8 cellular contexts compared by ENCODE assay signal in the genomic region with DNA sequence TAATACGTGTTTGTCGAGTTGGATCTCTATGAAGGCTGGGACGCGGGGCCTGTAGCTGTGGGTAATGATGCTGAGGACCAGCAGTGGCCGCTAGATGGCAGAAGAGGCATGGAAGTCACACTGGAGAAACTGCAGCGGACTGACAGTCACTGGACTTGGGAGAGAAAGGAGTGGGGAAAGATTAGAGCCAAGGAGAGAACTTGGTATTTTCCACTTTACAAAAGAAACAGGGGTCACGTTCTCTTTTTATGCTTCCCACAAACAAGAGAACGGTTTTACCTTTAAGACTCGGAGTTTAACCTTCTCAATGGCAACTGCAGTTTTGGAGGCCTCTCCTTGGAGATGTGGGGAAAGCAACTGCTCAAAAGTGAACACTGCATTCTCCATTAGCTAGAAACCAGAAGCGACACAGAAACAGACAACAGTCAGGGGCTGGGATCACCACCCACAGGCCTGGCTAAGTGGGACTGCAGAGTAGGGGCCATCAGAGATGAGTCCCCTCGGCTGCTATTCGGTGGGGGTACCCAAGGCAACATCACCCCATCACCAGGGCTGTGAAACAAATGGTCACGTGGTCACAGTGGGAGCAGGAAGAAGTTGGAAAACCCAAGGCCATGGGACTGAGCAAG. TPM values are rescaled to one million over a fixed set of nuclear protein-coding genes. Genes with fewer than 3 reads are reported as not detected.
DNase-seq lines count a peak whose midpoint lies in the region; ATAC-seq and TF ChIP-seq lines count a peak whose summit lies in the region.

No MANE protein-coding gene starts in this region.

- in situ Hi-C loops in mammary epithelial cell (cut with MboI; ENCODE audit: low sequenced_read_pairs in 2 of 2), result loop anchor here (5.0 to 25.0 kb wide), 3 partner anchors 177 to 882 kb away; a partner anchor contains a TSS

- H3K4me1 ChIP-seq in mammary epithelial cell (ENCODE audit: insufficient read depth, low read length), result peaks cover 6% of the 10 kb centered on the region

- no peak overlapping the region for H3K4me3 ChIP-seq in AG04449 (ENCODE audit: low read depth, low read length)
- H3K4me3 ChIP-seq in WI38 (ENCODE audit: low read depth, low read length), result no peak overlapping the region
- H3K4me3 ChIP-seq in mammary epithelial cell (replicated peaks in 1 of 3; ENCODE audit: insufficient read depth in 1 of 3, low read depth in 2 of 3, low read length in 3 of 3), result no peak overlapping the region

- H3K9me3 ChIP-seq in mammary epithelial cell (replicated peaks; ENCODE audit: insufficient read depth, low read length), result no peaks in the 10 kb centered on the region

- no TSS peak for BruUV-seq in mammary epithelial cell (replicated peaks; lab: Mats Ljungman, UMichigan)

- no peak overlapping the region for H3K4me2 ChIP-seq in mammary epithelial cell (ENCODE audit: insufficient read depth, low read depth, low read length)

- DNase-seq in AG04449 (ENCODE audit: low read depth, low spot score), result peak; percentile 36
- peak; percentile 81 for DNase-seq in NCI-H2171 treated with DMSO at 0.1 percent for 48 hours (lab: John Stamatoyannopoulos, UW)
- DNase-seq in mammary epithelial cell, result peak; percentile 70
- DNase-seq in islet precursor cell, result peak; percentile 93
- DNase-seq in stimulated activated CD4-positive, alpha-beta T cell treated with anti-CD3 and anti-CD28 coated beads, Interleukin-15, amount 100 ng/mL, for 1 hour (ENCODE audit: low read depth in 1 of 2, low spot score in 1 of 2), result peak; percentile 59 to 68

- no peaks in the 10 kb centered on the region for H3K27me3 ChIP-seq in mammary epithelial cell (ENCODE audit: insufficient read depth, low read length)

- TF ChIP-seq CTCF in AG04449 (IDR thresholded peaks at IDR 0.05; ENCODE audit: insufficient read depth, low read length, missing control alignments) (peak; percentile 93), WI38 (IDR thresholded peaks at IDR 0.05; ENCODE audit: low read depth, low read length) (peak; percentile 68), mammary epithelial cell (conservative IDR thresholded peaks at IDR 0.05 in 1 of 2, IDR thresholded peaks at IDR 0.05 in 1 of 2; ENCODE audit: extremely low read depth in 1 of 2, insufficient read depth in 1 of 2, low read depth in 1 of 2, low read length in 2 of 2) (peak; percentile 83 to 89)

- no peaks in the 10 kb centered on the region for H4K20me1 ChIP-seq in mammary epithelial cell (ENCODE audit: insufficient read depth, low read length)

- ATAC-seq in GM18868 (IDR thresholded peaks at IDR 0.05; ENCODE audit: unreplicated experiment) (peak; percentile 86), HG03103 (IDR thresholded peaks at IDR 0.05; ENCODE audit: low read depth, unreplicated experiment) (peak; percentile 77)

- H3K27ac ChIP-seq in mammary epithelial cell (ENCODE audit: insufficient read depth, low read depth, low read length), result no peak overlapping the region

- POLR2A ChIA-PET in AG04449 (lab: Yijun Ruan, JAX), result interaction anchor here (1.2 kb wide), 1 partner anchor 168 kb away, joined by 5 read pairs; a partner anchor contains a TSS

- intact Hi-C loops in mammary epithelial cell (cut with micrococcal nuclease), result loop anchor here (1.0 to 10.0 kb wide), 4 partner anchors 167 to 889 kb away; no protein-coding TSS in a partner anchor

- H3K79me2 ChIP-seq in mammary epithelial cell (ENCODE audit: insufficient read depth, low read length), result no peaks in the 10 kb centered on the region

- 20% methylated on average over 11 of the region's 13 CpGs for WGBS in mammary epithelial cell (ENCODE audit: low coverage, missing lambda C conversion rate)

- dilution Hi-C loops in mammary epithelial cell (cut with HindIII; ENCODE audit: low sequenced_read_pairs), result no loop called here

- CTCF ChIA-PET in AG04449 (lab: Yijun Ruan, JAX), result interaction anchor here (0.6 to 12.7 kb wide), 52 partner anchors 9 to 889 kb away, joined by 3 to 650 read pairs (median 4); a partner anchor contains a TSS
- CTCF ChIA-PET in mammary epithelial cell (lab: Charles Lee; ENCODE audit: low non-redundant PET), result interaction anchor here (0.5 to 0.6 kb wide), 2 partner anchors 94 to 149 kb away, joined by 3 to 4 read pairs; no protein-coding TSS in a partner anchor

- H2AFZ ChIP-seq in mammary epithelial cell (ENCODE audit: low read depth, low read length), result no peak overlapping the region

- H3K36me3 ChIP-seq in mammary epithelial cell (ENCODE audit: insufficient read depth, low read length), result no peaks in the 10 kb centered on the region

- no peak overlapping the region for H3K9ac ChIP-seq in mammary epithelial cell (ENCODE audit: insufficient read depth, low read length)

RNA-seq across cellular contexts. Expression of a gene that starts 51.1 kb away (rescaled TPM):
- 10 to 100 TPM; 30.7 to 33.4 TPM for total RNA-seq in mammary epithelial cell
- polyA plus RNA-seq in mammary epithelial cell, result 17.3 TPM
- polyA minus RNA-seq in mammary epithelial cell, result 29.8 TPM

Comparison
In these comparisons a context has a peak if more than half of its experiments do, and no peak if none do; other contexts are left out.
1. DNase-seq: peak in every context shown above with its lines; median percentile 93 in islet precursor cell; 81 in NCI-H2171 treated with DMSO at 0.1 percent for 48 hours; 70 in mammary epithelial cell; 64 in stimulated activated CD4-positive, alpha-beta T cell treated with anti-CD3 and anti-CD28 coated beads, Interleukin-15, amount 100 ng/mL, for 1 hour; 36 in AG04449.